In the genomic region with DNA sequence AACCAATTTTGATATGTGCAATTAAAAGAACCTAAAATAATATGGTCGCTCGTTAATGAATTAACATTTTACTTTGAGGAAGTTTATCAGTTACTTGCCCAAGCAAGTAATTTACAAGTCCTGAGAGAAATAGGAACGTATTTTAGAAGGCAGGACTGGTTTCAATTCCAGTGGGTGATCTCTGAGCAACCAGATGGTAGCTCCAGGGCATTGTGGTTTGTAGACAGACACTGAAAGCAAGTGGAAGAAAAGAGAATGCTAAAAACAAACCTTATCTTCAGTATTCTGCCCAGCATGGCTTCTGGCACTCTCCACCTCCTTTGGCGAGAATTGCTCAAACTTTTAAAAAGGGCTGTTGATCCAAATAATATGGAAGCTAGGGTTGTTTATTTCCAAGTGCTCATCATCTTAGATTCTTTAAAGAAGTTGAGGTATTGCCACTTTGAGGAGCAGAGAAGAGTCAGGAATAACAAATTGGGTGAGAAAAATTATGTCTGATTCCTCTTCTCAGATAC, we compare ENCODE assay signal across 17 cellular contexts. TPM values are rescaled to one million over a fixed set of nuclear protein-coding genes. Genes with fewer than 3 reads are reported as not detected.
DNase-seq lines count a peak whose midpoint lies in the region; ATAC-seq, FAIRE-seq and TF ChIP-seq lines count a peak whose summit lies in the region.
"Had no signal": no experiment of that assay in that cellular context is flagged by ENCODE, and none has a peak within 500 bp of the region (broad histone marks: within the 10 kb centered on the region; RNA-seq: fewer than 3 reads in every experiment).

No MANE protein-coding gene starts in this region.

- H3K4me3 Mint-ChIP-seq in activated naive CD4-positive, alpha-beta T cell treated with anti-CD3 and anti-CD28 coated beads for 36 hours = no peak overlapping the region
- H3K4me3 Mint-ChIP-seq: natural killer cell treated with Interleukin-12 subunit alpha and Interleukin-12 subunit beta and Interleukin-15 and Interleukin-18, amount 100 ng/mL, for 72 hours had no signal

- H3K36me3 ChIP-seq in OCI-LY3 (replicated peaks; ENCODE audit: low read depth, low read length) = no peaks in the 10 kb centered on the region
- H3K36me3 ChIP-seq: heart right ventricle, transverse colon had no signal

- peak overlapping the region; percentile 27 for H3K4me2 ChIP-seq in OCI-LY3 (ENCODE audit: low read length)

- H3K9me3 ChIP-seq in OCI-LY3 (ENCODE audit: insufficient read depth, low read length) = no peaks in the 10 kb centered on the region
- H3K9me3 ChIP-seq: transverse colon had no signal

- FAIRE-seq in GM12892 (lab: Jason Lieb, UNC) = peak; percentile 36

- H3K9ac ChIP-seq in OCI-LY3 (ENCODE audit: low read length) = no peak overlapping the region

- H3K4me3 ChIP-seq in AG10803 (ENCODE audit: low read length) = no peak overlapping the region
- 0 out of 2 replicates have a peak overlapping the region, but pooled peaks have one; percentile 11 for H3K4me3 ChIP-seq in OCI-LY3 (ENCODE audit: low read length)
- H3K4me3 ChIP-seq: heart right ventricle, transverse colon had no signal

- intact Hi-C loops in activated naive CD4-positive, alpha-beta T cell treated with anti-CD3 and anti-CD28 coated beads for 36 hours (cut with micrococcal nuclease) = no loop called here

- H4K20me1 ChIP-seq in OCI-LY3 (ENCODE audit: insufficient read depth, low read length) = no peaks in the 10 kb centered on the region

- H3K27me3 ChIP-seq in OCI-LY3 (ENCODE audit: low read depth, low read length) = no peaks in the 10 kb centered on the region
- H3K27me3 ChIP-seq: heart right ventricle, transverse colon had no signal

- H3K27me3 Mint-ChIP-seq in activated naive CD4-positive, alpha-beta T cell treated with anti-CD3 and anti-CD28 coated beads for 36 hours (ENCODE audit: low read depth) = no peaks in the 10 kb centered on the region
- H3K27me3 Mint-ChIP-seq: natural killer cell treated with Interleukin-12 subunit alpha and Interleukin-12 subunit beta and Interleukin-15 and Interleukin-18, amount 100 ng/mL, for 72 hours had no signal

- peaks cover 9% of the 10 kb centered on the region for H3K4me1 Mint-ChIP-seq in activated naive CD4-positive, alpha-beta T cell treated with anti-CD3 and anti-CD28 coated beads for 36 hours (ENCODE audit: low read depth)

- ATAC-seq in HG02678 (IDR thresholded peaks at IDR 0.05; ENCODE audit: unreplicated experiment) = no peak
- ATAC-seq: heart right ventricle; natural killer cell treated with Interleukin-12 subunit alpha and Interleukin-12 subunit beta and Interleukin-15 and Interleukin-18, amount 100 ng/mL, for 72 hours; right cardiac atrium had no signal

- H2AFZ ChIP-seq in OCI-LY3 (ENCODE audit: low read depth, low read length) = 0 out of 2 replicates have a peak overlapping the region, but pooled peaks have one; percentile 45

- CTCF ChIA-PET in activated naive CD4-positive, alpha-beta T cell treated with anti-CD3 and anti-CD28 coated beads for 36 hours (lab: Charles Lee) = interaction anchor here (1.1 kb wide), 1 partner anchor 294 kb away, joined by 3 read pairs; no protein-coding TSS in a partner anchor

- TF ChIP-seq CTCF in AG10803 (conservative IDR thresholded peaks at IDR 0.05; ENCODE audit: low read length) = no peak
- TF ChIP-seq CTCF in OCI-LY3 (IDR thresholded peaks at IDR 0.05; ENCODE audit: low read depth, low read length) = no peak

- peaks cover 3% of the 10 kb centered on the region for H3K9me3 Mint-ChIP-seq in activated naive CD4-positive, alpha-beta T cell treated with anti-CD3 and anti-CD28 coated beads for 36 hours
- H3K9me3 Mint-ChIP-seq: natural killer cell treated with Interleukin-12 subunit alpha and Interleukin-12 subunit beta and Interleukin-15 and Interleukin-18, amount 100 ng/mL, for 72 hours had no signal

- H3K4me1 ChIP-seq in OCI-LY3 (ENCODE audit: low read length) = peaks cover 5% of the 10 kb centered on the region
- H3K4me1 ChIP-seq: heart right ventricle had no signal

- no peak overlapping the region for H3K27ac ChIP-seq in OCI-LY3 (ENCODE audit: low read length)
- H3K27ac ChIP-seq: C4-2B, heart right ventricle, transverse colon had no signal

- TF ChIP-seq POLR2A in GM12892 (IDR thresholded peaks at IDR 0.05; ENCODE audit: low read depth, low read length) = no peak

- no peaks in the 10 kb centered on the region for H3K36me3 Mint-ChIP-seq in activated naive CD4-positive, alpha-beta T cell treated with anti-CD3 and anti-CD28 coated beads for 36 hours (ENCODE audit: low read depth)

- H3K27ac Mint-ChIP-seq in activated naive CD4-positive, alpha-beta T cell treated with anti-CD3 and anti-CD28 coated beads for 36 hours = no peak overlapping the region
- H3K27ac Mint-ChIP-seq: natural killer cell treated with Interleukin-12 subunit alpha and Interleukin-12 subunit beta and Interleukin-15 and Interleukin-18, amount 100 ng/mL, for 72 hours had no signal

- H3K79me2 ChIP-seq in OCI-LY3 (ENCODE audit: low read length) = no peaks in the 10 kb centered on the region

- DNase-seq in AG10803 (ENCODE audit: low read depth) (peak; percentile 26), GM12892 (ENCODE audit: insufficient read length) (no peak), fibroblast of gingiva (ENCODE audit: low read depth) (peak; percentile 41), GM19240 (ENCODE audit: insufficient read length, low spot score) (no peak), NCI-H1092 treated with DMSO at 0.1 percent for 48 hours (lab: John Stamatoyannopoulos, UW) (no peak)
- no peak for DNase-seq in activated naive CD4-positive, alpha-beta T cell treated with anti-CD3 and anti-CD28 coated beads for 36 hours
- DNase-seq: activated naive CD4-positive, alpha-beta T cell; heart right ventricle; NCI-H1417; NCI-H524 treated with DMSO at 0.1 percent for 48 hours; right cardiac atrium; stimulated activated CD4-positive, alpha-beta T cell treated with anti-CD3 and anti-CD28 coated beads, Interleukin-2, amount 100 ng/mL, for 48 hours; transverse colon had no signal

RNA-seq across cellular contexts. Expression of a gene that starts 31.8 kb away (rescaled TPM):
- 8.2 TPM for polyA plus RNA-seq in GM12892 (2012; ENCODE audit: missing spikeins)
- total RNA-seq in activated naive CD4-positive, alpha-beta T cell treated with anti-CD3 and anti-CD28 coated beads for 36 hours = 100 to 1,000 TPM; 108 to 111 TPM

RNA-seq across cellular contexts. Expression of a gene that starts 36.8 kb away (rescaled TPM):
- polyA plus RNA-seq in GM12892 (2012; ENCODE audit: missing spikeins) = 51.5 TPM
- 100 to 1,000 TPM; 119 to 126 TPM for total RNA-seq in activated naive CD4-positive, alpha-beta T cell treated with anti-CD3 and anti-CD28 coated beads for 36 hours

Comparison
In these comparisons a context has a peak if more than half of its experiments do, and no peak if none do; other contexts are left out.
1. DNase-seq: peak in AG10803 (single experiment) and fibroblast of gingiva (single experiment); none in GM12892 (single experiment), GM19240 (single experiment), activated naive CD4-positive, alpha-beta T cell treated with anti-CD3 and anti-CD28 coated beads for 36 hours (single experiment) and NCI-H1092 treated with DMSO at 0.1 percent for 48 hours (single experiment).